8 cellular contexts compared by ENCODE assay signal in the genomic region with DNA sequence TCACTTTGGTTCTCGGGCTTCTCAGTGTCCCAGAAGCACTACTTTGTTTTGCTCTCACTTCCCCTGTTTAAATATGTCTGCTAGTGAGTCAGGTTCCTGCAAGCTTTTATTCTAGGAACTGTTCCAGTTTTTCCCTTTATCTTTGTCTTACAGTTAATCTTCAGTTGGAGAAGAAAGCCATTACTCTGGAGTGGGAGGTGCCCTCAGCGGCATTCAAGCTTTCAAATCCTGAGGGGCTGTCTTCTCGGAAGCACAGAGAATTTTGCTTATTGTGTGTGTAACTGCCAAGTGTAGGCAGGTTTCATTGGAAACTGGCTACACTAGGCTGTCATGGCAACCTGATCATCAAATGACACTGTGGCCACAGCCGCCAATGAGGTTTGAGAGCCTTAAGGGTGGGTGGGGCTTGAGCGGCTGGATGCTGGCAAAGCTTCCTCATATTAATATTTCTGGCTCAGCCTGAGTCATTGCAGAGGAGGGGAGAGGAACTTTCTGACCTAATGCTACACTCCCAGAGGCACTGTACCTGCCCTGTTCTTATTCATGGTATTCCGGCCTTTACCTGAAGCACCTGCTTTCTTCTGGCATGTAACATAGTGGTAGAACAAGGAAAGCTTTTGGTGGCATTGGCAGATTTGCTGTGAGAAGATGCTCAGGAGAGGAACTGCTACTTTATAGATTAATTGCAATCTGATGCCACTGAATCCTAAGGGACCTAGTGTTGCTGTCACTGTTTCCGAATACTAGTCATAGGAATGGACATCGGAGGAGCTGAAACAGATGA. TPM values are rescaled to one million over a fixed set of nuclear protein-coding genes. Genes with fewer than 3 reads are reported as not detected.
A peak's percentile ranks its signal among the peaks of the same experiment; 100 is the strongest.
DNase-seq lines count a peak whose midpoint lies in the region; ATAC-seq, FAIRE-seq and TF ChIP-seq lines count a peak whose summit lies in the region.

No MANE protein-coding gene starts in this region.

- POLR2A ChIA-PET in activated B cell treated with CpG ODN at 0.5 μM for 24 hours (lab: Charles Lee) = interaction anchor here (0.7 to 2.4 kb wide), 9 partner anchors 16 to 34 kb away, joined by 3 to 13 read pairs (median 5); a partner anchor contains a TSS

- no peaks in the 10 kb centered on the region for H3K9me3 Mint-ChIP-seq in activated B cell treated with CpG ODN at 0.5 μM for 24 hours
- H3K9me3 Mint-ChIP-seq in central memory CD8-positive, alpha-beta T cell = no peaks in the 10 kb centered on the region

- TF ChIP-seq CTCF in activated B cell treated with CpG ODN at 0.5 μM for 24 hours (IDR thresholded peaks at IDR 0.05) (no peak), kidney (IDR thresholded peaks at IDR 0.05; ENCODE audit: borderline replicate concordance, extremely low read depth, insufficient read depth) (no peak)

- CTCF ChIA-PET in activated B cell treated with CpG ODN at 0.5 μM for 24 hours (lab: Charles Lee) = interaction anchor here (0.7 to 2.1 kb wide), 7 partner anchors 9 to 151 kb away, joined by 3 to 6 read pairs (median 4); a partner anchor contains a TSS

- DNase-seq in NCI-H82 (lab: John Stamatoyannopoulos, UW) = peak; percentile 84
- no peak for DNase-seq in NCI-H82 treated with DMSO at 0.1 percent for 48 hours (lab: John Stamatoyannopoulos, UW; ENCODE audit: unreplicated experiment)
- peak; percentile 96 for DNase-seq in NCI-H2171 (lab: John Stamatoyannopoulos, UW)
- DNase-seq in activated B cell treated with CpG ODN at 0.5 μM for 24 hours = peak; percentile 67
- DNase-seq in central memory CD8-positive, alpha-beta T cell (ENCODE audit: low spot score in 2 of 2) = peak in 1 of 2 donors; percentile 33
- DNase-seq in kidney = peak; percentile 94
- peak; percentile 75 for DNase-seq in stimulated activated CD4-positive, alpha-beta T cell treated with anti-CD3 and anti-CD28 coated beads, Interleukin-12 subunit alpha, Interleukin-12 subunit beta, amount 100 ng/mL, for 4 hours

- H3K9me3 ChIP-seq in kidney (ENCODE audit: control insufficient read depth in 1 of 2, low read length in 2 of 2) = no peaks in the 10 kb centered on the region

- H3K4me1 ChIP-seq in kidney (ENCODE audit: control insufficient read depth in 1 of 2, insufficient read depth in 1 of 2, low read depth in 1 of 2, low read length in 2 of 2) = peaks cover 19 to 35% of the 10 kb centered on the region in 2 donors

- no peaks in the 10 kb centered on the region for H3K36me3 ChIP-seq in kidney (ENCODE audit: control insufficient read depth in 1 of 2, insufficient read depth in 2 of 2, low read length in 2 of 2)

- peak overlapping the region; percentile 89 to 92 for H3K27ac ChIP-seq in kidney (ENCODE audit: low read depth in 2 of 2, low read length in 2 of 2)

- FAIRE-seq in kidney (lab: Jason Lieb, UNC) = no peak

- peak overlapping the region in 1 of 2 donors; percentile 57 for H3K9ac ChIP-seq in kidney (ENCODE audit: low read length in 2 of 2)

- H3K4me1 Mint-ChIP-seq in activated B cell treated with CpG ODN at 0.5 μM for 24 hours = peaks cover 42% of the 10 kb centered on the region
- peaks cover 57% of the 10 kb centered on the region for H3K4me1 Mint-ChIP-seq in central memory CD8-positive, alpha-beta T cell

- no peaks in the 10 kb centered on the region for H3K27me3 Mint-ChIP-seq in activated B cell treated with CpG ODN at 0.5 μM for 24 hours
- no peaks in the 10 kb centered on the region for H3K27me3 Mint-ChIP-seq in central memory CD8-positive, alpha-beta T cell

- ATAC-seq in HG03064 (IDR thresholded peaks at IDR 0.05; ENCODE audit: low read depth, unreplicated experiment) = peak; percentile 60
- peak; percentile 92 for ATAC-seq in activated B cell treated with CpG ODN at 0.5 μM for 24 hours (ENCODE audit: low read depth)
- peak; percentile 79 for ATAC-seq in central memory CD8-positive, alpha-beta T cell (replicated peaks; ENCODE audit: extremely low read depth, poor library complexity, severe bottlenecking)

- peaks cover 11% of the 10 kb centered on the region for H3K36me3 Mint-ChIP-seq in activated B cell treated with CpG ODN at 0.5 μM for 24 hours (ENCODE audit: low read depth)
- H3K36me3 Mint-ChIP-seq in central memory CD8-positive, alpha-beta T cell (ENCODE audit: insufficient read depth) = peaks cover 13% of the 10 kb centered on the region

- peak overlapping the region; percentile 99 for H3K27ac Mint-ChIP-seq in activated B cell treated with CpG ODN at 0.5 μM for 24 hours
- peak overlapping the region; percentile 74 for H3K27ac Mint-ChIP-seq in central memory CD8-positive, alpha-beta T cell (ENCODE audit: low read depth)

- peak overlapping the region; percentile 71 for H3K4me3 Mint-ChIP-seq in activated B cell treated with CpG ODN at 0.5 μM for 24 hours
- peak overlapping the region; percentile 43 for H3K4me3 Mint-ChIP-seq in central memory CD8-positive, alpha-beta T cell

- intact Hi-C loops in activated B cell treated with CpG ODN at 0.5 μM for 24 hours (cut with micrococcal nuclease) = loop anchor here (1.0 kb wide), 4 partner anchors 10 to 27 kb away; a partner anchor contains a TSS
- intact Hi-C loops in kidney (cut with DNase I) = no loop called here

- no peak overlapping the region for H3K4me3 ChIP-seq in kidney (ENCODE audit: low read length in 2 of 2)

RNA-seq across cellular contexts. Expression of a gene that starts 26.3 kb away (rescaled TPM):
- total RNA-seq in activated B cell treated with CpG ODN at 0.5 μM for 24 hours (8.0 and 9.4 TPM in 2 replicates), kidney (24.9 TPM)
- 20.4 TPM for polyA plus RNA-seq in kidney (ENCODE audit: insufficient read depth, low read depth, low replicate concordance)

RNA-seq across cellular contexts. Expression of a gene that starts 27.2 kb away (rescaled TPM):
- total RNA-seq in activated B cell treated with CpG ODN at 0.5 μM for 24 hours (10.4 and 11.1 TPM in 2 replicates), kidney (12.3 TPM)
- polyA plus RNA-seq in kidney (ENCODE audit: insufficient read depth, low read depth, low replicate concordance) = 9.7 TPM

RNA-seq across cellular contexts. Expression of a gene that starts 33.2 kb away (rescaled TPM):
- total RNA-seq in activated B cell treated with CpG ODN at 0.5 μM for 24 hours = 86.7 and 89.2 TPM in 2 replicates
- 64.1 TPM for total RNA-seq in kidney
- 117 TPM for polyA plus RNA-seq in kidney (ENCODE audit: insufficient read depth, low read depth, low replicate concordance)

RNA-seq across cellular contexts. Expression of a gene that starts 54.9 kb away (rescaled TPM):
- total RNA-seq in activated B cell treated with CpG ODN at 0.5 μM for 24 hours = not detected in 2 replicates
- 198 TPM for total RNA-seq in kidney
- polyA plus RNA-seq in kidney (ENCODE audit: insufficient read depth, low read depth, low replicate concordance) = 8.2 TPM
